In genomic region chrX:14029425-14030247, GRCh38 we compare ENCODE assay signal across 1 cellular context.
TF ChIP-seq lines count a peak whose summit lies in the region.

TSS of gene GEMIN8 (minus strand) at chrX:14029892. CDS start at chrX:14021478, 8,414 bp downstream.

TF ChIP-seq in GM23338, 12 proteins besides CTCF, POLR2A, EP300 and RAD21 (continued from another document):
- TF ChIP-seq REST (IDR thresholded peaks at IDR 0.05; ENCODE audit: unreplicated experiment) (no peak), ZNF462 (CRISPR knock-in tag; IDR thresholded peaks at IDR 0.05) (no peak), ETS1 (IDR thresholded peaks at IDR 0.05) (peak; percentile 44), ZNF114 (CRISPR knock-in tag; IDR thresholded peaks at IDR 0.05) (no peak), STAT1 (IDR thresholded peaks at IDR 0.05; ENCODE audit: unreplicated experiment) (no peak), POLR2AphosphoS5 (IDR thresholded peaks at IDR 0.05; ENCODE audit: low read depth) (peak; percentile 62), JUNB (IDR thresholded peaks at IDR 0.05; ENCODE audit: unreplicated experiment) (no peak)
